In genomic region chr1:10943991-10944730, GRCh38 we compare ENCODE assay signal across 8 cellular contexts.
DNase-seq lines count a peak whose midpoint lies in the region; ATAC-seq and TF ChIP-seq lines count a peak whose summit lies in the region.

No MANE protein-coding gene starts in this region.

- no peak overlapping the region for H3K18ac ChIP-seq in trophoblast cell (ENCODE audit: low read length)

- H3F3A ChIP-seq in neural progenitor cell (ENCODE audit: low read depth), result peaks cover 11% of the 10 kb centered on the region

- peaks cover 18% of the 10 kb centered on the region for H3K4me1 ChIP-seq in colonic mucosa
- H3K4me1 ChIP-seq in neural progenitor cell, result peaks cover 13% of the 10 kb centered on the region
- H3K4me1 ChIP-seq in trophoblast cell (ENCODE audit: control insufficient read depth in 1 of 2, insufficient read depth in 2 of 2, low read length in 2 of 2), result no peaks in the 10 kb centered on the region

- intact Hi-C loops in colonic mucosa (cut with DNase I), result no loop called here

- peak overlapping the region; percentile 73 for H3K27ac Mint-ChIP-seq in neural progenitor cell

- no peaks in the 10 kb centered on the region for H4K20me1 ChIP-seq in neural progenitor cell (ENCODE audit: low read depth)

- no peak overlapping the region for H3K4me3 Mint-ChIP-seq in neural progenitor cell

- H3K27me3 ChIP-seq in colonic mucosa, result no peaks in the 10 kb centered on the region
- no peaks in the 10 kb centered on the region for H3K27me3 ChIP-seq in neural progenitor cell
- no peaks in the 10 kb centered on the region for H3K27me3 ChIP-seq in trophoblast cell (ENCODE audit: insufficient read depth, low read length)

- no peak overlapping the region for H4K12ac ChIP-seq in trophoblast cell (ENCODE audit: low read depth, low read length)

- ATAC-seq in GM18861 (IDR thresholded peaks at IDR 0.05; ENCODE audit: unreplicated experiment), result no peak

- no CpG with 5 or more reads among the region's 23 CpGs for WGBS in trophoblast cell (ENCODE audit: extremely low coverage, insufficient coverage, insufficient read length)

- H3K9me3 ChIP-seq in colonic mucosa (no peaks in the 10 kb centered on the region), neural progenitor cell (ENCODE audit: low read depth) (no peaks in the 10 kb centered on the region), trophoblast cell (ENCODE audit: insufficient read depth, low read depth, low read length) (no peaks in the 10 kb centered on the region)

- H3K36me3 ChIP-seq in colonic mucosa, result no peaks in the 10 kb centered on the region
- no peaks in the 10 kb centered on the region for H3K36me3 ChIP-seq in neural progenitor cell
- H3K36me3 ChIP-seq in trophoblast cell (ENCODE audit: control insufficient read depth in 1 of 2, insufficient read depth in 2 of 2, low read length in 2 of 2), result no peaks in the 10 kb centered on the region

- no peak overlapping the region for H2BK5ac ChIP-seq in trophoblast cell (ENCODE audit: low read depth, low read length, poor library complexity)

- H3K4me3 ChIP-seq in colonic mucosa, result peak overlapping the region; percentile 10
- no peak overlapping the region for H3K4me3 ChIP-seq in neural progenitor cell
- H3K4me3 ChIP-seq in trophoblast cell (ENCODE audit: low read depth, low read length), result no peak overlapping the region

- H2AFZ ChIP-seq in neural progenitor cell (replicated peaks) (peak overlapping the region; percentile 50), trophoblast cell (ENCODE audit: insufficient read depth, low read length, poor library complexity) (no peak overlapping the region)

- no peaks in the 10 kb centered on the region for H3K36me3 Mint-ChIP-seq in neural progenitor cell

- peak; percentile 95 for DNase-seq in COR-L47 (lab: John Stamatoyannopoulos, UW)
- peak; percentile 20 for DNase-seq in NCI-H2171 (lab: John Stamatoyannopoulos, UW)
- DNase-seq in colonic mucosa, result peak; percentile 87
- no peak for DNase-seq in neural progenitor cell (ENCODE audit: low spot score)
- no peak for DNase-seq in trophoblast cell
- DNase-seq in foreskin melanocyte, result no peak
- DNase-seq in SIG-M5 treated with dmso at 0.1 percent for 504 hours (lab: John Stamatoyannopoulos, UW; ENCODE audit: unreplicated experiment), result no peak

- H3K79me2 ChIP-seq in neural progenitor cell (ENCODE audit: low read depth) (no peaks in the 10 kb centered on the region), trophoblast cell (ENCODE audit: control insufficient read depth, insufficient read depth, low read length, poor library complexity) (no peaks in the 10 kb centered on the region)

- H3K14ac ChIP-seq in trophoblast cell (ENCODE audit: low read length), result no peak overlapping the region

- H3K79me1 ChIP-seq in trophoblast cell (ENCODE audit: low read length), result no peaks in the 10 kb centered on the region

- peak overlapping the region; percentile 20 to 46 for H3K9ac ChIP-seq in colonic mucosa (ENCODE audit: low read depth in 2 of 2, low read length in 2 of 2)
- H3K9ac ChIP-seq in neural progenitor cell, result no peak overlapping the region
- no peak overlapping the region for H3K9ac ChIP-seq in trophoblast cell (ENCODE audit: low read length)

- no peak overlapping the region for H3K23ac ChIP-seq in trophoblast cell (ENCODE audit: low read length)

- no peak overlapping the region for H3K4ac ChIP-seq in trophoblast cell (ENCODE audit: low read depth, low read length)

- H2BK120ac ChIP-seq in trophoblast cell (ENCODE audit: insufficient read depth, low read length, poor library complexity), result no peak overlapping the region

- H3K27me3 Mint-ChIP-seq in neural progenitor cell (ENCODE audit: insufficient read depth, low read depth), result peaks cover 25% of the 10 kb centered on the region

- no peak overlapping the region for H2AK5ac ChIP-seq in trophoblast cell (ENCODE audit: low read length)

- H3K27ac ChIP-seq in colonic mucosa (no peak overlapping the region), neural progenitor cell (no peak overlapping the region), trophoblast cell (ENCODE audit: low read depth, low read length) (no peak overlapping the region)

- H2BK12ac ChIP-seq in trophoblast cell (ENCODE audit: low read length), result no peak overlapping the region

- H3K4me1 Mint-ChIP-seq in neural progenitor cell, result peaks cover 39% of the 10 kb centered on the region

- TF ChIP-seq CTCF in colonic mucosa (IDR thresholded peaks at IDR 0.05), result no peak
- TF ChIP-seq CTCF in neural progenitor cell (IDR thresholded peaks at IDR 0.05), result no peak

- no peak overlapping the region for H4K91ac ChIP-seq in trophoblast cell (ENCODE audit: low read depth, low read length)

- no peak overlapping the region for H3K4me2 ChIP-seq in neural progenitor cell
- H3K4me2 ChIP-seq in trophoblast cell (ENCODE audit: low read length), result no peak overlapping the region

- no peaks in the 10 kb centered on the region for H3K9me3 Mint-ChIP-seq in neural progenitor cell

- no peak overlapping the region for H4K8ac ChIP-seq in trophoblast cell (ENCODE audit: low read depth, low read length)

Comparison
In these comparisons a context has a peak if more than half of its experiments do, and no peak if none do; other contexts are left out.
1. DNase-seq: peak in COR-L47 (single experiment), NCI-H2171 (single experiment) and colonic mucosa (single experiment); none in neural progenitor cell (single experiment), trophoblast cell (0 of 2), foreskin melanocyte (single experiment) and SIG-M5 treated with dmso at 0.1 percent for 504 hours (single experiment).
2. H3K9ac ChIP-seq: peak in colonic mucosa (2 of 2); none in neural progenitor cell (single experiment) and trophoblast cell (single experiment).